ENCODE assay signal across 16 cellular contexts in genomic region chr14:105267820-105268548, GRCh38. TPM values are rescaled to one million over a fixed set of nuclear protein-coding genes. Genes with fewer than 3 reads are reported as not detected.
DNase-seq lines count a peak whose midpoint lies in the region; ATAC-seq and TF ChIP-seq lines count a peak whose summit lies in the region.
"Had no signal": no experiment of that assay in that cellular context is flagged by ENCODE, and none has a peak within 500 bp of the region (broad histone marks: within the 10 kb centered on the region; RNA-seq: fewer than 3 reads in every experiment).

No MANE protein-coding gene starts in this region.

- H3K4me2 ChIP-seq in PC-3 (ENCODE audit: low read length) (no peak overlapping the region), osteoblast (ENCODE audit: insufficient read depth, low read length) (no peak overlapping the region)

- POLR2A ChIA-PET in PC-3 (lab: Charles Lee; ENCODE audit: unreplicated experiment) = no interaction called here

- no TSS peak for BruUV-seq in PC-3 (replicated peaks; lab: Mats Ljungman, UMichigan)

- peak; percentile 51 for DNase-seq in DMS53 (lab: John Stamatoyannopoulos, UW)
- DNase-seq in DMS53 treated with DMSO at 0.1 percent for 48 hours (lab: John Stamatoyannopoulos, UW; ENCODE audit: unreplicated experiment) = no peak
- peak; percentile 17 for DNase-seq in PC-3
- DNase-seq in foreskin keratinocyte = no peak
- peak; percentile 93 for DNase-seq in osteoblast (ENCODE audit: insufficient read length, low spot score, missing footprints)
- DNase-seq: activated CD4-positive, alpha-beta T cell treated with anti-CD3 and anti-CD28 coated beads, Interleukin-2, amount 50 U/mL, for 48 hours; activated naive CD8-positive, alpha-beta T cell treated with anti-CD3 and anti-CD28 coated beads, Interleukin-2, amount 10 ng/mL, durations not matched to agents 7 days and 5 days; activated T-cell treated with anti-CD3 and anti-CD28 coated beads, Interleukin-2, amount 50 U/mL, for 48 hours; DMS79; effector CD8-positive, alpha-beta T cell; stimulated activated naive CD4-positive, alpha-beta T cell treated with Interleukin-2 at 50 U/mL for 16 hours had no signal

- H3K9me2 ChIP-seq in PC-3 (replicated peaks; ENCODE audit: low read length) = no peaks in the 10 kb centered on the region

- H3K79me2 ChIP-seq in PC-3 (ENCODE audit: low read length) (peaks cover 8% of the 10 kb centered on the region), osteoblast (ENCODE audit: insufficient read depth, low read length) (peaks cover 11% of the 10 kb centered on the region)

- no peaks in the 10 kb centered on the region for H4K20me1 ChIP-seq in PC-3 (ENCODE audit: low read length)
- peaks cover 23% of the 10 kb centered on the region for H4K20me1 ChIP-seq in osteoblast (ENCODE audit: insufficient read depth, low read length)

- TF ChIP-seq CTCF in PC-3 (conservative IDR thresholded peaks at IDR 0.05; ENCODE audit: low read depth, low read length) (peak; percentile 36; the same call in 1 of the 2 replicates), foreskin keratinocyte (conservative IDR thresholded peaks at IDR 0.05) (peak; percentile 19), osteoblast (IDR thresholded peaks at IDR 0.05; ENCODE audit: extremely low read depth, low read depth, low read length) (no peak)

- intact Hi-C loops in PC-3 (cut with micrococcal nuclease) = no loop called here

- H3K36me3 ChIP-seq in PC-3 (ENCODE audit: low read depth, low read length) (no peaks in the 10 kb centered on the region), osteoblast (ENCODE audit: insufficient read depth, low read length) (no peaks in the 10 kb centered on the region)

- H3K4me1 ChIP-seq in PC-3 (ENCODE audit: insufficient read depth, low read length) = no peaks in the 10 kb centered on the region
- H3K4me1 ChIP-seq in foreskin keratinocyte = no peaks in the 10 kb centered on the region
- H3K4me1 ChIP-seq in osteoblast (ENCODE audit: insufficient read depth, low read length) = peaks cover 8% of the 10 kb centered on the region

- CTCF ChIA-PET in PC-3 (lab: Charles Lee) = no interaction called here

- H3K9ac ChIP-seq in PC-3 (ENCODE audit: low read length) = no peak overlapping the region

- H3K27me3 ChIP-seq in PC-3 (ENCODE audit: low read length) (no peaks in the 10 kb centered on the region), foreskin keratinocyte (no peaks in the 10 kb centered on the region), osteoblast (ENCODE audit: insufficient read depth, low read length) (no peaks in the 10 kb centered on the region)

- no peaks in the 10 kb centered on the region for H3F3A ChIP-seq in PC-3 (ENCODE audit: low read length, unreplicated experiment)

- H3K9me3 ChIP-seq in PC-3 (ENCODE audit: low read length) (no peaks in the 10 kb centered on the region), osteoblast (ENCODE audit: low read depth, low read length) (no peaks in the 10 kb centered on the region)

- H3K27ac ChIP-seq in PC-3 (ENCODE audit: low read length) (no peak overlapping the region), foreskin keratinocyte (no peak overlapping the region), osteoblast (ENCODE audit: low read depth, low read length) (no peak overlapping the region)
- H3K27ac ChIP-seq: 22Rv1, C4-2B had no signal

- H2AFZ ChIP-seq in PC-3 (ENCODE audit: low read length) = no peak overlapping the region
- H2AFZ ChIP-seq in osteoblast (ENCODE audit: low read length) = no peak overlapping the region

- H3K4me3 ChIP-seq in PC-3 (ENCODE audit: low read length) (no peak overlapping the region), osteoblast (ENCODE audit: insufficient read depth, low read length) (no peak overlapping the region)

- peak; percentile 62 for ATAC-seq in PC-3
- no peak for ATAC-seq in foreskin keratinocyte
- no peak for ATAC-seq in GM21360 (IDR thresholded peaks at IDR 0.05; ENCODE audit: unreplicated experiment)
- no peak for ATAC-seq in HG03439 (IDR thresholded peaks at IDR 0.05; ENCODE audit: unreplicated experiment)
- ATAC-seq in HG02981 (IDR thresholded peaks at IDR 0.05; ENCODE audit: unreplicated experiment) = no peak

RNA-seq across cellular contexts. Expression of gene BTBD6, which starts 19.7 kb away (rescaled TPM):
- total RNA-seq in PC-3 (2014; rRNA removed) (104 and 119 TPM in 2 replicates), foreskin keratinocyte (51.3 and 56.3 TPM in 2 replicates), osteoblast (54.3 and 60.1 TPM in 2 replicates)
- 62.0 and 64.0 TPM in 2 replicates for polyA plus RNA-seq in foreskin keratinocyte

RNA-seq across cellular contexts. Expression of gene BRF1, which starts 32.8 kb away (rescaled TPM):
- total RNA-seq in PC-3 (2014; rRNA removed) = 55.8 and 86.1 TPM in 2 replicates
- 17.5 and 18.5 TPM in 2 replicates for total RNA-seq in foreskin keratinocyte
- polyA plus RNA-seq in foreskin keratinocyte = 13.8 and 15.3 TPM in 2 replicates
- 33.6 and 34.4 TPM in 2 replicates for total RNA-seq in osteoblast

RNA-seq across cellular contexts. Expression of gene PACS2, which starts 46.6 kb away (rescaled TPM):
- 56.0 and 62.0 TPM in 2 replicates for total RNA-seq in PC-3 (2014; rRNA removed)
- total RNA-seq in foreskin keratinocyte = 29.5 and 29.7 TPM in 2 replicates
- polyA plus RNA-seq in foreskin keratinocyte = 21.3 and 24.3 TPM in 2 replicates
- 81.1 and 81.3 TPM in 2 replicates for total RNA-seq in osteoblast

Comparison
In these comparisons a context has a peak if more than half of its experiments do, and no peak if none do; other contexts are left out.
1. DNase-seq: peak in DMS53 (single experiment), PC-3 (single experiment) and osteoblast (single experiment); none in DMS53 treated with DMSO at 0.1 percent for 48 hours (single experiment) and foreskin keratinocyte (0 of 2).